Comparison of ENCODE assay signal across 13 cellular contexts in genomic region chr15:77025471-77025901, GRCh38. TPM values are rescaled to one million over a fixed set of nuclear protein-coding genes. Genes with fewer than 3 reads are reported as not detected.
DNase-seq lines count a peak whose midpoint lies in the region; ATAC-seq and TF ChIP-seq lines count a peak whose summit lies in the region.
"Had no signal": no experiment of that assay in that cellular context is flagged by ENCODE, and none has a peak within 500 bp of the region (broad histone marks: within the 10 kb centered on the region; RNA-seq: fewer than 3 reads in every experiment).

No MANE protein-coding gene starts in this region.

- no peaks in the 10 kb centered on the region for H3K9me3 ChIP-seq in CD8-positive, alpha-beta memory T cell (ENCODE audit: low read length)
- H3K9me3 ChIP-seq in neutrophil = no peaks in the 10 kb centered on the region
- H3K9me3 ChIP-seq: esophagus muscularis mucosa, HAP-1 had no signal

- H3K4me1 ChIP-seq in CD8-positive, alpha-beta memory T cell (ENCODE audit: insufficient read depth, low read length) = peaks cover 38% of the 10 kb centered on the region
- H3K4me1 ChIP-seq in neutrophil (ENCODE audit: control insufficient read depth in 1 of 2, insufficient read depth in 1 of 2, low read depth in 1 of 2, low read length in 1 of 2) = peaks cover 17 to 24% of the 10 kb centered on the region in 2 experiments
- H3K4me1 ChIP-seq: HAP-1 had no signal

- TF ChIP-seq CTCF in VCaP (conservative IDR thresholded peaks at IDR 0.05) (no peak), neutrophil (IDR thresholded peaks at IDR 0.05) (no peak)

- H3K27ac Mint-ChIP-seq in CD8-positive, alpha-beta memory T cell = peak overlapping the region; percentile 39 to 92 (median 82)
- H3K27ac Mint-ChIP-seq in central memory CD8-positive, alpha-beta T cell (ENCODE audit: low read depth) = peak overlapping the region; percentile 76

- CTCF ChIA-PET in CD8-positive, alpha-beta memory T cell (lab: Charles Lee) = interaction anchor here (1.9 to 6.6 kb wide), 4 partner anchors 12 to 51 kb away, joined by 4 to 78 read pairs (median 42); partner anchors contain the start of gene PSTPIP1

- no peaks in the 10 kb centered on the region for H3K9me3 Mint-ChIP-seq in CD8-positive, alpha-beta memory T cell
- H3K9me3 Mint-ChIP-seq in central memory CD8-positive, alpha-beta T cell = no peaks in the 10 kb centered on the region

- peaks cover 21% of the 10 kb centered on the region for H3K36me3 ChIP-seq in CD8-positive, alpha-beta memory T cell (ENCODE audit: insufficient read depth, low read length)
- peaks cover 100% of the 10 kb centered on the region for H3K36me3 ChIP-seq in neutrophil
- H3K36me3 ChIP-seq: esophagus muscularis mucosa, HAP-1 had no signal

- no peak overlapping the region for H3K4me3 ChIP-seq in CD8-positive, alpha-beta memory T cell (ENCODE audit: low read length)
- H3K4me3 ChIP-seq in neutrophil (ENCODE audit: low read depth in 1 of 2, low read length in 1 of 2) = no peak overlapping the region
- H3K4me3 ChIP-seq: esophagus muscularis mucosa, HAP-1, SK-N-MC had no signal

- DNase-seq in CD8-positive, alpha-beta memory T cell = peak in 2 of 5 donors; percentile 0 to 36
- DNase-seq in central memory CD8-positive, alpha-beta T cell (ENCODE audit: low spot score in 2 of 2) = peak in 1 of 2 donors; percentile 12
- no peak for DNase-seq in hepatic stellate cell (ENCODE audit: low spot score)
- no peak for DNase-seq in MV-4-11 (lab: John Stamatoyannopoulos, UW)
- DNase-seq: NCI-H748 treated with DMSO at 0.1 percent for 48 hours had no signal

- H3K27me3 ChIP-seq in CD8-positive, alpha-beta memory T cell (ENCODE audit: insufficient read depth, low read length, poor library complexity, severe bottlenecking) = no peaks in the 10 kb centered on the region
- no peaks in the 10 kb centered on the region for H3K27me3 ChIP-seq in neutrophil

- peaks cover 39 to 60% (median 46%) of the 10 kb centered on the region in 3 donors for H3K4me1 Mint-ChIP-seq in CD8-positive, alpha-beta memory T cell
- H3K4me1 Mint-ChIP-seq in central memory CD8-positive, alpha-beta T cell = peaks cover 51% of the 10 kb centered on the region

- H3K27me3 Mint-ChIP-seq in CD8-positive, alpha-beta memory T cell = peaks cover 0 to 2% of the 10 kb centered on the region in 2 donors
- H3K27me3 Mint-ChIP-seq in central memory CD8-positive, alpha-beta T cell = no peaks in the 10 kb centered on the region

- no peak for ATAC-seq in central memory CD8-positive, alpha-beta T cell (replicated peaks; ENCODE audit: extremely low read depth, poor library complexity, severe bottlenecking)
- ATAC-seq in HG03432 (IDR thresholded peaks at IDR 0.05; ENCODE audit: unreplicated experiment) = no peak

- POLR2A ChIA-PET in CD8-positive, alpha-beta memory T cell (lab: Charles Lee) = interaction anchor here (5.6 kb wide), 1 partner anchor 30 kb away, joined by 38 read pairs; the partner anchor contains the start of gene PSTPIP1

- H3K27ac ChIP-seq in CD8-positive, alpha-beta memory T cell (ENCODE audit: low read depth, low read length) = no peak overlapping the region
- H3K27ac ChIP-seq in VCaP (peak overlapping the region; percentile 5; the same call in 1 of the 2 replicates), neutrophil (peak overlapping the region; percentile 94)
- H3K27ac ChIP-seq: esophagus muscularis mucosa, SK-N-MC had no signal

- H3K36me3 Mint-ChIP-seq in CD8-positive, alpha-beta memory T cell = peaks cover 7 to 81% (median 11%) of the 10 kb centered on the region in 3 donors
- peaks cover 20% of the 10 kb centered on the region for H3K36me3 Mint-ChIP-seq in central memory CD8-positive, alpha-beta T cell (ENCODE audit: insufficient read depth)

- no peak overlapping the region for H3K4me3 Mint-ChIP-seq in CD8-positive, alpha-beta memory T cell
- no peak overlapping the region for H3K4me3 Mint-ChIP-seq in central memory CD8-positive, alpha-beta T cell

RNA-seq across cellular contexts. Expression of gene PSTPIP1, which starts 30.6 kb away (rescaled TPM):
- total RNA-seq in CD8-positive, alpha-beta memory T cell = 100 to 1,000 TPM; 123 to 127 TPM
- polyA plus RNA-seq in CD8-positive, alpha-beta memory T cell = 83.1 TPM
- total RNA-seq: bronchial epithelial cell, myocyte had no signal

RNA-seq across cellular contexts. Expression of gene TSPAN3, which starts 45.4 kb away (rescaled TPM):
- 10 to 100 TPM; 59.3 to 60.5 TPM for total RNA-seq in CD8-positive, alpha-beta memory T cell
- polyA plus RNA-seq in CD8-positive, alpha-beta memory T cell = 45.2 TPM
